In genomic region chr17:61551255-61551742, GRCh38 we compare ENCODE assay signal across 9 cellular contexts. TPM values are rescaled to one million over a fixed set of nuclear protein-coding genes. Genes with fewer than 3 reads are reported as not detected.
DNase-seq lines count a peak whose midpoint lies in the region; ATAC-seq and TF ChIP-seq lines count a peak whose summit lies in the region.
"Had no signal": no experiment of that assay in that cellular context is flagged by ENCODE, and none has a peak within 500 bp of the region (broad histone marks: within the 10 kb centered on the region; RNA-seq: fewer than 3 reads in every experiment).

No MANE protein-coding gene starts in this region.

- no peak for ATAC-seq in sciatic nerve

- H3K27ac Mint-ChIP-seq in nephron progenitor cell = no peak overlapping the region

- no peaks in the 10 kb centered on the region for H3K4me1 Mint-ChIP-seq in nephron progenitor cell

- in situ Hi-C loops in GM13976 (cut with MboI; ENCODE audit: low sequenced_read_pairs, unreplicated experiment) = loop anchor here (10.0 kb wide), 1 partner anchor 126 kb away; no protein-coding TSS in a partner anchor

- H3K27me3 Mint-ChIP-seq in nephron progenitor cell (ENCODE audit: low read depth, poor library complexity) = peaks cover 13% of the 10 kb centered on the region

- DNase-seq in AG08395 (ENCODE audit: low spot score) (peak; percentile 67), GM13976 (ENCODE audit: low spot score) (peak; percentile 53), NCI-H446 treated with DMSO at 0.1 percent for 48 hours (lab: John Stamatoyannopoulos, UW) (peak; percentile 66), dedifferentiated amniotic fluid mesenchymal stem cell (ENCODE audit: extremely low spot score) (peak; percentile 76), nephron progenitor cell (no peak), sciatic nerve (ENCODE audit: low spot score) (no peak)
- DNase-seq in activated T-cell treated with anti-CD3 and anti-CD28 coated beads, Interleukin-2, amount 50 U/mL, for 1 hour = no peak
- no peak for DNase-seq in activated CD4-positive, alpha-beta T cell treated with anti-CD3 and anti-CD28 coated beads for 4 hours

- peaks cover 20% of the 10 kb centered on the region for H3K9me3 Mint-ChIP-seq in nephron progenitor cell

- H3K36me3 Mint-ChIP-seq in nephron progenitor cell (ENCODE audit: low read depth) = no peaks in the 10 kb centered on the region

- intact Hi-C loops in sciatic nerve (cut with DNase I) = no loop called here

- H3K4me3 Mint-ChIP-seq in nephron progenitor cell = no peak overlapping the region

- TF ChIP-seq CTCF in GM13976 (IDR thresholded peaks at IDR 0.05; ENCODE audit: borderline replicate concordance, control extremely low read depth, extremely low read depth, insufficient read depth, missing control alignments) (peak; percentile 36), nephron progenitor cell (IDR thresholded peaks at IDR 0.05) (peak; percentile 65)

RNA-seq across cellular contexts. Expression of gene NACA2, which starts 39.7 kb away (rescaled TPM):
- not detected for total RNA-seq in sciatic nerve
- total RNA-seq: dermis microvascular lymphatic vessel endothelial cell had no signal

Comparison
In these comparisons a context has a peak if more than half of its experiments do, and no peak if none do; other contexts are left out.
1. DNase-seq: peak in AG08395 (single experiment), GM13976 (single experiment), NCI-H446 treated with DMSO at 0.1 percent for 48 hours (single experiment) and dedifferentiated amniotic fluid mesenchymal stem cell (single experiment); none in nephron progenitor cell (single experiment), activated T-cell treated with anti-CD3 and anti-CD28 coated beads, Interleukin-2, amount 50 U/mL, for 1 hour (single experiment), sciatic nerve (single experiment) and activated CD4-positive, alpha-beta T cell treated with anti-CD3 and anti-CD28 coated beads for 4 hours (0 of 2).